ENCODE assay signal across 8 cellular contexts in the genomic region with DNA sequence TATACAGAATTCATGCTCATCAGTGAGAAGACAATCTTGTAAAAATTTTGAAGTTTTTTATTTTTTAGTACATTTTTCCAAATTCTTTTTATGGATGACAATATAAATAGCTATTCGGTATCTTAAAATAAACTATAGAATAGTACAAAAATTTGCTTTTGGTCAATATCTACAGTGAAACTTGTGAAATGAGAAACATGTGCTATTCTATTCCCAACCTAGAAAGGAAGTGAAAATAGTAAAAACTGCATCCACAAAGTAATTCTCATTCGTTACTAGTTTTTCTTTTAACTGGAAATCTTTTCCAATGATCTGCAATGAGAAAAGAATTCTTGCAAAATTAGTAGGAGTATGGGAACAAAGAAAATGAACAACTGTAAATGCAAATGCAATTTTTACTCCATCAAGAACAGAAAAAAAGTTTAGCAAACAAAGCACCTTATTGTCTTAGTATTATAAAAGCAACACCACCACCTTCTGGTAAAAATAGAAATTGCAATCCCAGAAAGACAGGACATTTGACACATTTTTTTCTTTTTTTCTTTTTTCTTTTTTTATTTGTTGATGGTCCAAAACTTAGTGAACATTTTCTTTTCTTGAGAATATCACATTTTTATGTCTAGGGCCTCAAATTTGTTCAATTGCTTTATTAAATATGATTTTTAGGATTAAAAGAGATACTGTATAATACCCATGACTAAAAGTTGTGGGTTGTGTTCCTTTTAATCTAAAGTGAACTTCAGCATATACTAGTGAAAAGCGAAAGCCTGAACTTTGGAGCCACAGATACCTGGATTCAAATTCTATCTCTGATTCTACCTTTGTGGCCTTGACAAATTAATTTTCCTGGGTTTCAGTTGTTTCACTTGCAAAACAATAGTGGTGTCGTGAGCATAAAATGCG.
A peak's percentile ranks its signal among the peaks of the same experiment; 100 is the strongest.
DNase-seq lines count a peak whose midpoint lies in the region; ATAC-seq and TF ChIP-seq lines count a peak whose summit lies in the region.

No MANE protein-coding gene starts in this region.

- no peak overlapping the region for H2AFZ ChIP-seq in hepatocyte

- H3K36me3 Mint-ChIP-seq in CD14-positive monocyte, result peaks cover 0 to 2% of the 10 kb centered on the region in 2 donors
- no peaks in the 10 kb centered on the region for H3K36me3 Mint-ChIP-seq in activated CD8-positive, alpha-beta memory T cell treated with anti-CD3 and anti-CD28 coated beads, Interleukin-2, amount 10 ng/mL, durations not matched to agents 7 days and 5 days
- no peaks in the 10 kb centered on the region for H3K36me3 Mint-ChIP-seq in activated T-cell treated with anti-CD3 and anti-CD28 coated beads, Interleukin-2, amount 50 U/mL, for 24 hours (ENCODE audit: low read depth)

- TF ChIP-seq CTCF in CD14-positive monocyte (IDR thresholded peaks at IDR 0.05) (peak; percentile 94), hepatocyte (IDR thresholded peaks at IDR 0.05; ENCODE audit: poor library complexity) (peak; percentile 66)

- H3K27me3 Mint-ChIP-seq in CD14-positive monocyte (ENCODE audit: low read depth in 3 of 3), result no peaks in the 10 kb centered on the region
- H3K27me3 Mint-ChIP-seq in activated CD8-positive, alpha-beta memory T cell treated with anti-CD3 and anti-CD28 coated beads, Interleukin-2, amount 10 ng/mL, durations not matched to agents 7 days and 5 days, result peaks cover 12% of the 10 kb centered on the region
- peaks cover 10% of the 10 kb centered on the region for H3K27me3 Mint-ChIP-seq in activated T-cell treated with anti-CD3 and anti-CD28 coated beads, Interleukin-2, amount 50 U/mL, for 24 hours

- H3K9me3 Mint-ChIP-seq in CD14-positive monocyte, result peaks cover 2 to 17% (median 10%) of the 10 kb centered on the region in 7 donors
- H3K9me3 Mint-ChIP-seq in activated CD8-positive, alpha-beta memory T cell treated with anti-CD3 and anti-CD28 coated beads, Interleukin-2, amount 10 ng/mL, durations not matched to agents 7 days and 5 days (ENCODE audit: low read depth), result no peaks in the 10 kb centered on the region
- H3K9me3 Mint-ChIP-seq in activated T-cell treated with anti-CD3 and anti-CD28 coated beads, Interleukin-2, amount 50 U/mL, for 24 hours, result no peaks in the 10 kb centered on the region

- H3K36me3 ChIP-seq in hepatocyte (replicated peaks; ENCODE audit: insufficient read depth, low read depth), result no peaks in the 10 kb centered on the region

- H3K79me2 ChIP-seq in hepatocyte, result no peaks in the 10 kb centered on the region

- peaks cover 12% of the 10 kb centered on the region for H3K4me1 ChIP-seq in hepatocyte (ENCODE audit: insufficient read depth)

- H4K20me1 ChIP-seq in hepatocyte (ENCODE audit: insufficient read depth, poor library complexity, severe bottlenecking), result no peaks in the 10 kb centered on the region

- no peak overlapping the region for H3K27ac Mint-ChIP-seq in CD14-positive monocyte
- H3K27ac Mint-ChIP-seq in activated CD8-positive, alpha-beta memory T cell treated with anti-CD3 and anti-CD28 coated beads, Interleukin-2, amount 10 ng/mL, durations not matched to agents 7 days and 5 days, result no peak overlapping the region
- H3K27ac Mint-ChIP-seq in activated T-cell treated with anti-CD3 and anti-CD28 coated beads, Interleukin-2, amount 50 U/mL, for 24 hours, result no peak overlapping the region

- H3K27ac ChIP-seq in hepatocyte, result no peak overlapping the region

- WGBS in hepatocyte (ENCODE audit: low lambda C conversion rate, missing lambda C conversion rate), result 76% methylated on average over 5 of the region's 5 CpGs

- no peaks in the 10 kb centered on the region for H3K9me2 ChIP-seq in hepatocyte (replicated peaks; ENCODE audit: insufficient read depth)

- H3K9me3 ChIP-seq in hepatocyte (ENCODE audit: low read depth), result peaks cover 6% of the 10 kb centered on the region

- H3K27me3 ChIP-seq in hepatocyte, result no peaks in the 10 kb centered on the region

- H3K4me2 ChIP-seq in hepatocyte, result peak overlapping the region; percentile 3

- CTCF ChIA-PET in activated CD8-positive, alpha-beta memory T cell treated with anti-CD3 and anti-CD28 coated beads, Interleukin-2, amount 10 ng/mL, durations not matched to agents 7 days and 5 days (lab: Charles Lee), result interaction anchor here (1.3 kb wide), 1 partner anchor 68 kb away, joined by 3 read pairs; no protein-coding TSS in a partner anchor

- H3K4me3 Mint-ChIP-seq in CD14-positive monocyte, result no peak overlapping the region
- no peak overlapping the region for H3K4me3 Mint-ChIP-seq in activated CD8-positive, alpha-beta memory T cell treated with anti-CD3 and anti-CD28 coated beads, Interleukin-2, amount 10 ng/mL, durations not matched to agents 7 days and 5 days
- no peak overlapping the region for H3K4me3 Mint-ChIP-seq in activated T-cell treated with anti-CD3 and anti-CD28 coated beads, Interleukin-2, amount 50 U/mL, for 24 hours

- H3K4me3 ChIP-seq in hepatocyte, result no peak overlapping the region

- H3K4me1 Mint-ChIP-seq in CD14-positive monocyte, result peaks cover 2% of the 10 kb centered on the region
- no peaks in the 10 kb centered on the region for H3K4me1 Mint-ChIP-seq in activated CD8-positive, alpha-beta memory T cell treated with anti-CD3 and anti-CD28 coated beads, Interleukin-2, amount 10 ng/mL, durations not matched to agents 7 days and 5 days
- no peaks in the 10 kb centered on the region for H3K4me1 Mint-ChIP-seq in activated T-cell treated with anti-CD3 and anti-CD28 coated beads, Interleukin-2, amount 50 U/mL, for 24 hours (ENCODE audit: low read depth)

- intact Hi-C loops in CD14-positive monocyte (cut with micrococcal nuclease), result no loop called here

- DNase-seq in CD14-positive monocyte (ENCODE audit: low spot score) (no peak), HT-29 (ENCODE audit: low spot score) (peak; percentile 79), SHP77 treated with DMSO at 0.1 percent for 48 hours (lab: John Stamatoyannopoulos, UW) (peak; percentile 37), hepatocyte (ENCODE audit: low spot score) (peak; percentile 74), ureter (ENCODE audit: low spot score) (no peak)
- no peak for DNase-seq in activated CD8-positive, alpha-beta memory T cell treated with anti-CD3 and anti-CD28 coated beads, Interleukin-2, amount 10 ng/mL, durations not matched to agents 7 days and 5 days
- DNase-seq in activated T-cell treated with anti-CD3 and anti-CD28 coated beads, Interleukin-2, amount 50 U/mL, for 24 hours, result no peak

- peak; percentile 62 for ATAC-seq in GM18519 (IDR thresholded peaks at IDR 0.05; ENCODE audit: low FRiP score, unreplicated experiment)
- ATAC-seq in activated CD8-positive, alpha-beta memory T cell treated with anti-CD3 and anti-CD28 coated beads, Interleukin-2, amount 10 ng/mL, durations not matched to agents 7 days and 5 days, result no peak

Comparison
In these comparisons a context has a peak if more than half of its experiments do, and no peak if none do; other contexts are left out.
1. DNase-seq: peak in HT-29 (single experiment), SHP77 treated with DMSO at 0.1 percent for 48 hours (single experiment) and hepatocyte (single experiment); none in CD14-positive monocyte (single experiment), ureter (single experiment), activated CD8-positive, alpha-beta memory T cell treated with anti-CD3 and anti-CD28 coated beads, Interleukin-2, amount 10 ng/mL, durations not matched to agents 7 days and 5 days (single experiment) and activated T-cell treated with anti-CD3 and anti-CD28 coated beads, Interleukin-2, amount 50 U/mL, for 24 hours (single experiment).